Comparison of ENCODE assay signal across 31 cellular contexts in the genomic region with DNA sequence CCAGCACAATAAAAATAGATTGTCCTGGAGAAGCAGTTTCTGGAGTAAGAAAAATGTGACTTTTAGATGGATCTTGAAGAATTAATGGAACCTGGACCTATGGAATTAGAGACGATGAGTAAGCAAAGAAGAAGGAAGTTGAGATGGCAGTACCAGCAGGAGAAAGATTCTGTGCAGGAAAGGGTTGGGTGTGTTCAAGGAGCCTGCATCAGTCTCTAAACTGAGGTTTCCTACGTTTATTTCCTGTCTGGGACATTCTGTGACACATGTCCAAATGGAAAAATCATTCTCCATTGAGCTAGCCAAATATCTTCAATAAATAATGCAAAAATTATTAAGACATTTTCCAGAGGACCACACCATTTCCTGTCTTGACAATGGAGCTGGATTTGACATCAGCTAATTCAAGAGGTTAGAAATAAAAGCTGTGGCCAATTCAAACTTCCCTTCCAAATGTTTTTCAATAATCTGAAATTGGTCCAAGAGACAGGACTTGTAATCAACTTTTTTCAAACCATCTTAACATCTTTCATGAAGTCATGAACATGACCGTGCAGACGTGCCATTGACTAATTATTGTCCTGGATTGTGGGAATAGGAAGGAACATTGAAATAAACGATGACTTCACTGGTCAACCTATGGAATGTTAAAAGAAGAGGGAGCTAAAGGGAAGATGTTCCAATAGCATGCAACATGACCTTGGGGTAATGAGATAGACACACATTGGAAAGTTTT.
"Had no signal": no experiment of that assay in that cellular context is flagged by ENCODE, and none has a peak within 500 bp of the region (broad histone marks: within the 10 kb centered on the region; RNA-seq: fewer than 3 reads in every experiment).

No MANE protein-coding gene starts in this region.

- DNase-seq: activated CD4-positive, alpha-beta memory T cell treated with anti-CD3 and anti-CD28 coated beads, Interleukin-2, amount 10 ng/mL, durations not matched to agents 7 days and 5 days; activated CD4-positive, alpha-beta T cell treated with anti-CD3 and anti-CD28 coated beads for 1 hour; activated CD4-positive, alpha-beta T cell treated with anti-CD3 and anti-CD28 coated beads for 48 hours; activated CD4-positive, CD25-positive, alpha-beta regulatory T cell; activated CD8-positive, alpha-beta memory T cell treated with anti-CD3 and anti-CD28 coated beads for 24 hours; activated CD8-positive, alpha-beta memory T cell treated with anti-CD3 and anti-CD28 coated beads, Interleukin-2, amount 10 ng/mL, durations not matched to agents 7 days and 5 days; activated effector memory CD4-positive, alpha-beta T cell treated with anti-CD3 and anti-CD28 coated beads, Interleukin-2, amount 50 U/mL, for 16 hours; activated naive CD4-positive, alpha-beta T cell; activated naive CD4-positive, alpha-beta T cell treated with anti-CD3 and anti-CD28 coated beads, Interleukin-2, amount 50 U/mL, for 16 hours; activated naive CD8-positive, alpha-beta T cell treated with anti-CD3 and anti-CD28 coated beads for 36 hours; activated T-cell treated with anti-CD3 and anti-CD28 coated beads, Interleukin-2, amount 50 U/mL, for 1 hour; activated T-cell treated with anti-CD3 and anti-CD28 coated beads, Interleukin-2, amount 50 U/mL, for 72 hours; amniotic stem cell; aorta; Kasumi-1; KG1; MG63; MV-4-11; NCI-H1092; NCI-H1436 treated with DMSO at 0.1 percent for 48 hours; NCI-H1694 treated with DMSO at 0.1 percent for 48 hours; NCI-H2029; NCI-H345; NCI-H524 treated with DMSO at 0.1 percent for 48 hours; SIG-M5; T-cell; T-helper 17 cell; WERI-Rb-1 had no signal

- H3K4me3 ChIP-seq: MG63 had no signal

- ATAC-seq: activated CD8-positive, alpha-beta memory T cell treated with anti-CD3 and anti-CD28 coated beads, Interleukin-2, amount 10 ng/mL, durations not matched to agents 7 days and 5 days; activated T-cell treated with anti-CD3 and anti-CD28 coated beads, Interleukin-2, amount 50 U/mL, for 72 hours; activated T-helper 17 cell treated with anti-CD3 and anti-CD28 coated beads, Interleukin-2, amount 50 U/mL, for 72 hours; Panc1; SK-N-SH treated with all-trans-retinoic acid at 6 μM for 48 hours; T-cell; T-helper 17 cell had no signal

- H3K27ac ChIP-seq: WERI-Rb-1 had no signal

- H3K36me3 ChIP-seq: MG63, WERI-Rb-1 had no signal

- H3K9me3 ChIP-seq: MG63 had no signal
